ENCODE assay signal across 1 cellular context in genomic region chr14:24092110-24092959, GRCh38.
TF ChIP-seq lines count a peak whose summit lies in the region.

No MANE protein-coding gene starts in this region.

TF ChIP-seq in A549, 52 proteins besides CTCF, POLR2A, EP300 and RAD21:
- TF ChIP-seq CBX2 (IDR thresholded peaks at IDR 0.05; ENCODE audit: borderline replicate concordance, low read depth) (no peak), CHD2 (IDR thresholded peaks at IDR 0.05; ENCODE audit: low read length, partially characterized antibody) (no peak)
